ENCODE assay signal across 16 cellular contexts in the genomic region with DNA sequence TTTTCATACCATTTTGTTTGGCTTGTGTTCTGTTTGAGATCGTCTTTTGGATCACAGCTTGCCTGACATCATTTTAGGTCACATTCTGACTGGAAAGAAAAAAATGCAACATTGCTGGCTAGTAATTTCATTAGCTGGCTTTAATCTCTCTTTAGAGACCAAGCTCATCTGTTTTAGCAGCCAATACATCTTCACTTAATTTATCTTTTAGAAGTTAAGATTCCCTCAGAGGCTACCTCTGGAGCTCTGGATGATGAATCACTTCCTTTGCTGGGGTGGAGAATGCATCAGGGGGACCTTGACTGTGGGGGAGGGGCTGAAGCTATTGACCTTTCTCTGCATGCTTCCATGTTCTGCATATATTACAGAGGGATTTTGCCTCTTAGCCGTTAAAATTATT.
DNase-seq lines count a peak whose midpoint lies in the region; ATAC-seq and TF ChIP-seq lines count a peak whose summit lies in the region.
"Had no signal": no experiment of that assay in that cellular context is flagged by ENCODE, and none has a peak within 500 bp of the region (broad histone marks: within the 10 kb centered on the region; RNA-seq: fewer than 3 reads in every experiment).

No MANE protein-coding gene starts in this region.

- H3K27ac ChIP-seq in HUES48 (ENCODE audit: low read depth, low read length): peak overlapping the region; percentile 60
- H3K27ac ChIP-seq in brain microvascular endothelial cell: peak overlapping the region; percentile 34
- H3K27ac ChIP-seq: C4-2B, pancreas had no signal

- H3K27ac Mint-ChIP-seq in activated T-helper 2 cell treated with anti-CD3 and anti-CD28 coated beads, Interferon-gamma antibody, Interleukin-2, Interleukin-4, amounts not matched to agents 10 μg/mL and 5 μg/mL and 100 μg/mL, durations not matched to agents 14 hours and 24 hours and 36 hours: no peak overlapping the region

- peaks cover 13% of the 10 kb centered on the region for H3K36me3 Mint-ChIP-seq in activated T-helper 2 cell treated with anti-CD3 and anti-CD28 coated beads, Interferon-gamma antibody, Interleukin-2, Interleukin-4, amounts not matched to agents 10 μg/mL and 5 μg/mL and 100 μg/mL, durations not matched to agents 14 hours and 24 hours and 36 hours (ENCODE audit: low read depth)

- H3K27me3 ChIP-seq in HUES48 (ENCODE audit: control insufficient read depth, insufficient read depth, low read length) (no peaks in the 10 kb centered on the region), brain microvascular endothelial cell (replicated peaks) (no peaks in the 10 kb centered on the region)
- H3K27me3 ChIP-seq: pancreas had no signal

- no peaks in the 10 kb centered on the region for H3K4me1 ChIP-seq in HUES48 (ENCODE audit: control insufficient read depth, insufficient read depth, low read length)
- H3K4me1 ChIP-seq: pancreas had no signal

- H3K36me3 ChIP-seq in HUES48 (ENCODE audit: control insufficient read depth, insufficient read depth, low read length) (peaks cover 59% of the 10 kb centered on the region), brain microvascular endothelial cell (replicated peaks) (peaks cover 54% of the 10 kb centered on the region)

- H3K9me3 Mint-ChIP-seq in activated T-helper 2 cell treated with anti-CD3 and anti-CD28 coated beads, Interferon-gamma antibody, Interleukin-2, Interleukin-4, amounts not matched to agents 10 μg/mL and 5 μg/mL and 100 μg/mL, durations not matched to agents 14 hours and 24 hours and 36 hours: peaks cover 16% of the 10 kb centered on the region

- no peak for TF ChIP-seq CTCF in brain microvascular endothelial cell (IDR thresholded peaks at IDR 0.05; ENCODE audit: low read depth, low read length, missing control alignments)

- H3K4me3 ChIP-seq in HUES48 (ENCODE audit: low read depth, low read length) (no peak overlapping the region), brain microvascular endothelial cell (ENCODE audit: low read depth, low read length) (no peak overlapping the region)
- H3K4me3 ChIP-seq: pancreas had no signal

- H3K9ac ChIP-seq in HUES48 (ENCODE audit: low read depth, low read length): no peak overlapping the region

- no peak for ATAC-seq in GM18873 (IDR thresholded peaks at IDR 0.05; ENCODE audit: low FRiP score, unreplicated experiment)
- no peak for ATAC-seq in HG02885 (IDR thresholded peaks at IDR 0.05; ENCODE audit: poor library complexity, unreplicated experiment)
- ATAC-seq: activated CD4-positive, CD25-positive, alpha-beta regulatory T cell treated with anti-CD3 and anti-CD28 coated beads, Interleukin-2, amount 50 U/mL, for 24 hours; activated T-helper 17 cell treated with anti-CD3 and anti-CD28 coated beads, Interleukin-2, amount 50 U/mL, for 72 hours; pancreas had no signal

- intact Hi-C loops in activated T-helper 2 cell treated with anti-CD3 and anti-CD28 coated beads, Interferon-gamma antibody, Interleukin-2, Interleukin-4, amounts not matched to agents 10 μg/mL and 5 μg/mL and 100 μg/mL, durations not matched to agents 14 hours and 24 hours and 36 hours (cut with micrococcal nuclease): no loop called here

- no peak overlapping the region for H3K4me3 Mint-ChIP-seq in activated T-helper 2 cell treated with anti-CD3 and anti-CD28 coated beads, Interferon-gamma antibody, Interleukin-2, Interleukin-4, amounts not matched to agents 10 μg/mL and 5 μg/mL and 100 μg/mL, durations not matched to agents 14 hours and 24 hours and 36 hours (ENCODE audit: low read depth)
- H3K4me3 Mint-ChIP-seq: activated T-helper 17 cell treated with anti-CD3 and anti-CD28 coated beads, Interleukin-2, amount 50 U/mL, for 72 hours had no signal

- in situ Hi-C loops in brain microvascular endothelial cell (cut with HindIII; ENCODE audit: low pct_ligation_motif_present, low sequenced_read_pairs): no loop called here

- H3K27me3 Mint-ChIP-seq in activated T-helper 2 cell treated with anti-CD3 and anti-CD28 coated beads, Interferon-gamma antibody, Interleukin-2, Interleukin-4, amounts not matched to agents 10 μg/mL and 5 μg/mL and 100 μg/mL, durations not matched to agents 14 hours and 24 hours and 36 hours (ENCODE audit: low read depth): peaks cover 2% of the 10 kb centered on the region

- no peaks in the 10 kb centered on the region for H3K9me3 ChIP-seq in HUES48 (ENCODE audit: control insufficient read depth, insufficient read depth, low read length)
- H3K9me3 ChIP-seq: pancreas had no signal

- DNase-seq in AG08396 (ENCODE audit: low spot score): peak; percentile 26
- peak; percentile 72 for DNase-seq in brain microvascular endothelial cell
- peak; percentile 78 for DNase-seq in iris pigment epithelial cell (ENCODE audit: low read depth)
- no peak for DNase-seq in NCI-H1105 (lab: John Stamatoyannopoulos, UW)
- DNase-seq in activated T-helper 2 cell treated with anti-CD3 and anti-CD28 coated beads, Interferon-gamma antibody, Interleukin-2, Interleukin-4, amounts not matched to agents 10 μg/mL and 5 μg/mL and 100 μg/mL, durations not matched to agents 14 hours and 24 hours and 36 hours (ENCODE audit: low spot score): no peak
- DNase-seq: GDM1; NCI-H1092 treated with DMSO at 0.1 percent for 48 hours; NCI-H524 treated with DMSO at 0.1 percent for 48 hours; pancreas; stimulated activated naive CD4-positive, alpha-beta T cell treated with Interleukin-2 at 50 U/mL for 16 hours had no signal

- H3K4me1 Mint-ChIP-seq in activated T-helper 2 cell treated with anti-CD3 and anti-CD28 coated beads, Interferon-gamma antibody, Interleukin-2, Interleukin-4, amounts not matched to agents 10 μg/mL and 5 μg/mL and 100 μg/mL, durations not matched to agents 14 hours and 24 hours and 36 hours (ENCODE audit: low read depth): peaks cover 47% of the 10 kb centered on the region

Comparison
In these comparisons a context has a peak if more than half of its experiments do, and no peak if none do; other contexts are left out.
1. DNase-seq: peak in AG08396 (single experiment), brain microvascular endothelial cell (single experiment) and iris pigment epithelial cell (single experiment); none in NCI-H1105 (single experiment) and activated T-helper 2 cell treated with anti-CD3 and anti-CD28 coated beads, Interferon-gamma antibody, Interleukin-2, Interleukin-4, amounts not matched to agents 10 μg/mL and 5 μg/mL and 100 μg/mL, durations not matched to agents 14 hours and 24 hours and 36 hours (single experiment).